Comparison of ENCODE assay signal across 1 cellular context in genomic region chr19:12484371-12485322, GRCh38.
TF ChIP-seq lines count a peak whose summit lies in the region.

ZNF709 (minus strand) TSS chr19:12484816; CDS start chr19:12484657, 159 bp downstream.

TF ChIP-seq in HepG2, 621 proteins besides CTCF, POLR2A, EP300 and RAD21 (continued from another document and continues in another):
- TF ChIP-seq ZNF18 (CRISPR knock-in tag; IDR thresholded peaks at IDR 0.05; ENCODE audit: insufficient replicate concordance) = no peak
- TF ChIP-seq ELF1 (CRISPR knock-in tag; IDR thresholded peaks at IDR 0.05) = peak; percentile 78
- no peak; the same call in 1 of the 2 replicates for TF ChIP-seq KAT7 (CRISPR knock-in tag; IDR thresholded peaks at IDR 0.05; ENCODE audit: borderline replicate concordance)
- peak; percentile 92 for TF ChIP-seq UBTF (CRISPR knock-in tag; IDR thresholded peaks at IDR 0.05)
- no peak for TF ChIP-seq SNAPC4 (CRISPR knock-in tag; IDR thresholded peaks at IDR 0.05)
- TF ChIP-seq FOXK1 (CRISPR knock-in tag; IDR thresholded peaks at IDR 0.05; ENCODE audit: borderline replicate concordance, low read depth) = peak; percentile 12; the same call in 1 of the 2 replicates
- TF ChIP-seq KMT2A (CRISPR knock-in tag; IDR thresholded peaks at IDR 0.05) = peak; percentile 74; the same call in 1 of the 2 replicates
- no peak for TF ChIP-seq POGK (CRISPR knock-in tag; conservative IDR thresholded peaks at IDR 0.05)
- peak; percentile 70; the same call in 1 of the 2 replicates for TF ChIP-seq ZBTB3 (CRISPR knock-in tag; IDR thresholded peaks at IDR 0.05; ENCODE audit: borderline replicate concordance, low read depth)
- TF ChIP-seq HES4 (CRISPR knock-in tag; IDR thresholded peaks at IDR 0.05; ENCODE audit: borderline replicate concordance) = 0 out of 2 replicates have a peak, but pooled peaks have one; percentile 39
- TF ChIP-seq RFX1 (IDR thresholded peaks at IDR 0.05) = peak; percentile 87
- peak; percentile 79; the same call in 1 of the 2 replicates for TF ChIP-seq KMT2B (CRISPR knock-in tag; IDR thresholded peaks at IDR 0.05)
- TF ChIP-seq RFX3 (CRISPR knock-in tag; IDR thresholded peaks at IDR 0.05) = peak; percentile 81
- TF ChIP-seq ZNF639 (CRISPR knock-in tag; conservative IDR thresholded peaks at IDR 0.05) = 0 out of 2 replicates have a peak, but pooled peaks have one; percentile 9
- no peak for TF ChIP-seq GPN1 (CRISPR knock-in tag; IDR thresholded peaks at IDR 0.05; ENCODE audit: borderline replicate concordance)
- peak; percentile 63; the same call in 1 of the 2 replicates for TF ChIP-seq PITX1 (CRISPR knock-in tag; IDR thresholded peaks at IDR 0.05)
- peak; percentile 70; the same call in 1 of the 2 replicates for TF ChIP-seq ZSCAN9 (CRISPR knock-in tag; IDR thresholded peaks at IDR 0.05; ENCODE audit: borderline replicate concordance)
- TF ChIP-seq ZNF614 (CRISPR knock-in tag; IDR thresholded peaks at IDR 0.05; ENCODE audit: borderline replicate concordance) = 0 out of 2 replicates have a peak, but pooled peaks have one; percentile 56
- TF ChIP-seq ZNF263 (CRISPR knock-in tag; IDR thresholded peaks at IDR 0.05) = peak; percentile 32; the same call in 1 of the 2 replicates
- TF ChIP-seq ZSCAN21 (CRISPR knock-in tag; IDR thresholded peaks at IDR 0.05; ENCODE audit: borderline replicate concordance) = peak; percentile 76; the same call in 1 of the 2 replicates
- TF ChIP-seq ZNF441 (CRISPR knock-in tag; IDR thresholded peaks at IDR 0.05; ENCODE audit: borderline replicate concordance) = no peak
- TF ChIP-seq NFE2L2 (IDR thresholded peaks at IDR 0.05; ENCODE audit: low read length) = no peak
- no peak for TF ChIP-seq ZNF12 (CRISPR knock-in tag; IDR thresholded peaks at IDR 0.05)
- 0 out of 2 replicates have a peak, but pooled peaks have one; percentile 5 for TF ChIP-seq CCDC6 (CRISPR knock-in tag; IDR thresholded peaks at IDR 0.05)
- no peak for TF ChIP-seq SP5 (CRISPR knock-in tag; IDR thresholded peaks at IDR 0.05; ENCODE audit: borderline replicate concordance, low read depth)
- no peak for TF ChIP-seq FOXM1 (CRISPR knock-in tag; IDR thresholded peaks at IDR 0.05)
- TF ChIP-seq ZNF629 (CRISPR knock-in tag; conservative IDR thresholded peaks at IDR 0.05) = 0 out of 2 replicates have a peak, but pooled peaks have one; percentile 16
- TF ChIP-seq ZBTB38 (CRISPR knock-in tag; IDR thresholded peaks at IDR 0.05) = no peak; the same call in 1 of the 2 replicates
- TF ChIP-seq NCOA1 (CRISPR knock-in tag; IDR thresholded peaks at IDR 0.05) = no peak
- TF ChIP-seq ZNF569 (CRISPR knock-in tag; IDR thresholded peaks at IDR 0.05; ENCODE audit: borderline replicate concordance) = no peak
- TF ChIP-seq TFAP4 (IDR thresholded peaks at IDR 0.05; ENCODE audit: borderline replicate concordance, low read depth) = peak; percentile 64; the same call in 1 of the 2 replicates
- peak; percentile 57; the same call in 1 of the 2 replicates for TF ChIP-seq MXD1 (CRISPR knock-in tag; IDR thresholded peaks at IDR 0.05)
- TF ChIP-seq HNF1A (IDR thresholded peaks at IDR 0.05; ENCODE audit: low read depth) = no peak
- TF ChIP-seq HNF1A (CRISPR knock-in tag; IDR thresholded peaks at IDR 0.05; ENCODE audit: borderline replicate concordance) = peak; percentile 50; the same call in 1 of the 2 replicates
- TF ChIP-seq ZFX (CRISPR knock-in tag; IDR thresholded peaks at IDR 0.05; ENCODE audit: low read depth) = peak; percentile 98
- TF ChIP-seq NR1H2 (CRISPR knock-in tag; IDR thresholded peaks at IDR 0.05; ENCODE audit: borderline replicate concordance, low read depth) = no peak
- peak; percentile 89 for TF ChIP-seq ZNF607 (CRISPR knock-in tag; IDR thresholded peaks at IDR 0.05; ENCODE audit: borderline replicate concordance)
- no peak for TF ChIP-seq ZNF136 (CRISPR knock-in tag; IDR thresholded peaks at IDR 0.05; ENCODE audit: low read depth)
- TF ChIP-seq DRAP1 (CRISPR knock-in tag; IDR thresholded peaks at IDR 0.05) = peak; percentile 55; the same call in 1 of the 2 replicates
- peak; percentile 56 for TF ChIP-seq ATF2 (CRISPR knock-in tag; IDR thresholded peaks at IDR 0.05)
- peak; percentile 83; the same call in 1 of the 2 replicates for TF ChIP-seq ZNF34 (CRISPR knock-in tag; IDR thresholded peaks at IDR 0.05; ENCODE audit: borderline replicate concordance)
